ENCODE assay signal across 12 cellular contexts in genomic region chr1:52825868-52826267, GRCh38. TPM values are rescaled to one million over a fixed set of nuclear protein-coding genes. Genes with fewer than 3 reads are reported as not detected.
DNase-seq lines count a peak whose midpoint lies in the region; ATAC-seq lines count a peak whose summit lies in the region.
"Had no signal": no experiment of that assay in that cellular context is flagged by ENCODE, and none has a peak within 500 bp of the region (broad histone marks: within the 10 kb centered on the region; RNA-seq: fewer than 3 reads in every experiment).

No MANE protein-coding gene starts in this region.

- H3K27ac ChIP-seq in effector memory CD4-positive, alpha-beta T cell (ENCODE audit: insufficient read depth, low read length, poor library complexity, severe bottlenecking): no peak overlapping the region

- peak; percentile 1 for DNase-seq in NCI-H146 (lab: John Stamatoyannopoulos, UW)
- DNase-seq in NCI-H146 treated with DMSO at 0.1 percent for 48 hours (lab: John Stamatoyannopoulos, UW; ENCODE audit: unreplicated experiment): no peak
- DNase-seq in HT-29 (ENCODE audit: low spot score): peak; percentile 34
- peak; percentile 54 for DNase-seq in RKO (ENCODE audit: low spot score)
- peak; percentile 5 for DNase-seq in germinal center (ENCODE audit: low spot score)
- no peak for DNase-seq in effector memory CD4-positive, alpha-beta T cell
- DNase-seq in stimulated activated effector memory CD8-positive, alpha-beta T cell treated with anti-CD3 and anti-CD28 coated beads, Interleukin-12 subunit alpha, Interleukin-12 subunit beta, amount 100 ng/mL, for 72 hours (ENCODE audit: low spot score in 2 of 2): no peak

- H3K4me3 Mint-ChIP-seq in stimulated activated effector memory CD8-positive, alpha-beta T cell treated with anti-CD3 and anti-CD28 coated beads, Interleukin-12 subunit alpha, Interleukin-12 subunit beta, amount 100 ng/mL, for 72 hours: no peak overlapping the region
- H3K4me3 Mint-ChIP-seq: activated naive CD4-positive, alpha-beta T cell treated with anti-CD3 and anti-CD28 coated beads, Interleukin-2, amount 50 U/mL, for 24 hours; IgD-negative memory B cell; T-helper 1 cell treated with Interleukin-12 subunit alpha and Interleukin-12 subunit beta and Interleukin-4 antibody, amounts not matched to agents 30 μg/mL and 1 μg/mL, for 36 hours had no signal

- H3K4me3 ChIP-seq in effector memory CD4-positive, alpha-beta T cell (ENCODE audit: insufficient read depth, low read depth, low read length, poor library complexity, severe bottlenecking): no peak overlapping the region

- H3K36me3 Mint-ChIP-seq in stimulated activated effector memory CD8-positive, alpha-beta T cell treated with anti-CD3 and anti-CD28 coated beads, Interleukin-12 subunit alpha, Interleukin-12 subunit beta, amount 100 ng/mL, for 72 hours: peaks cover 13% of the 10 kb centered on the region

- no peaks in the 10 kb centered on the region for H3K4me1 Mint-ChIP-seq in stimulated activated effector memory CD8-positive, alpha-beta T cell treated with anti-CD3 and anti-CD28 coated beads, Interleukin-12 subunit alpha, Interleukin-12 subunit beta, amount 100 ng/mL, for 72 hours
- H3K4me1 Mint-ChIP-seq: activated naive CD4-positive, alpha-beta T cell treated with anti-CD3 and anti-CD28 coated beads, Interleukin-2, amount 50 U/mL, for 24 hours had no signal

- no peaks in the 10 kb centered on the region for H3K27me3 ChIP-seq in effector memory CD4-positive, alpha-beta T cell (replicated peaks; ENCODE audit: control insufficient read depth, insufficient read depth, low read length, poor library complexity, severe bottlenecking)

- H3K36me3 ChIP-seq in effector memory CD4-positive, alpha-beta T cell (ENCODE audit: control insufficient read depth, insufficient read depth, low read length): peaks cover 9% of the 10 kb centered on the region

- no peaks in the 10 kb centered on the region for H3K9me3 Mint-ChIP-seq in stimulated activated effector memory CD8-positive, alpha-beta T cell treated with anti-CD3 and anti-CD28 coated beads, Interleukin-12 subunit alpha, Interleukin-12 subunit beta, amount 100 ng/mL, for 72 hours
- H3K9me3 Mint-ChIP-seq: activated naive CD4-positive, alpha-beta T cell treated with anti-CD3 and anti-CD28 coated beads, Interleukin-2, amount 50 U/mL, for 24 hours; IgD-negative memory B cell; T-helper 1 cell treated with Interleukin-12 subunit alpha and Interleukin-12 subunit beta and Interleukin-4 antibody, amounts not matched to agents 30 μg/mL and 1 μg/mL, for 36 hours had no signal

- ATAC-seq in stimulated activated effector memory CD8-positive, alpha-beta T cell treated with anti-CD3 and anti-CD28 coated beads, Interleukin-12 subunit alpha, Interleukin-12 subunit beta, amount 100 ng/mL, for 72 hours: no peak
- ATAC-seq in HG03520 (IDR thresholded peaks at IDR 0.05; ENCODE audit: unreplicated experiment): no peak

- no peaks in the 10 kb centered on the region for H3K4me1 ChIP-seq in effector memory CD4-positive, alpha-beta T cell (ENCODE audit: control insufficient read depth, insufficient read depth, low read length, poor library complexity, severe bottlenecking)

- no peaks in the 10 kb centered on the region for H3K9me3 ChIP-seq in effector memory CD4-positive, alpha-beta T cell (ENCODE audit: control insufficient read depth, low read length)

- no peak overlapping the region for H3K27ac Mint-ChIP-seq in stimulated activated effector memory CD8-positive, alpha-beta T cell treated with anti-CD3 and anti-CD28 coated beads, Interleukin-12 subunit alpha, Interleukin-12 subunit beta, amount 100 ng/mL, for 72 hours
- H3K27ac Mint-ChIP-seq: activated naive CD4-positive, alpha-beta T cell treated with anti-CD3 and anti-CD28 coated beads, Interleukin-2, amount 50 U/mL, for 24 hours; IgD-negative memory B cell; T-helper 1 cell treated with Interleukin-12 subunit alpha and Interleukin-12 subunit beta and Interleukin-4 antibody, amounts not matched to agents 30 μg/mL and 1 μg/mL, for 36 hours had no signal

RNA-seq across cellular contexts. Expression of gene ZYG11A, which starts 16.7 kb away (rescaled TPM):
- not detected in 2 replicates for total RNA-seq in HT-29 (2014; rRNA removed; shearing (Covaris generic))
- total RNA-seq: myocyte had no signal

Comparison
In these comparisons a context has a peak if more than half of its experiments do, and no peak if none do; other contexts are left out.
1. DNase-seq: peak in NCI-H146 (single experiment), HT-29 (single experiment), RKO (single experiment) and germinal center (single experiment); none in NCI-H146 treated with DMSO at 0.1 percent for 48 hours (single experiment), effector memory CD4-positive, alpha-beta T cell (0 of 3) and stimulated activated effector memory CD8-positive, alpha-beta T cell treated with anti-CD3 and anti-CD28 coated beads, Interleukin-12 subunit alpha, Interleukin-12 subunit beta, amount 100 ng/mL, for 72 hours (0 of 2).